In the genomic region with DNA sequence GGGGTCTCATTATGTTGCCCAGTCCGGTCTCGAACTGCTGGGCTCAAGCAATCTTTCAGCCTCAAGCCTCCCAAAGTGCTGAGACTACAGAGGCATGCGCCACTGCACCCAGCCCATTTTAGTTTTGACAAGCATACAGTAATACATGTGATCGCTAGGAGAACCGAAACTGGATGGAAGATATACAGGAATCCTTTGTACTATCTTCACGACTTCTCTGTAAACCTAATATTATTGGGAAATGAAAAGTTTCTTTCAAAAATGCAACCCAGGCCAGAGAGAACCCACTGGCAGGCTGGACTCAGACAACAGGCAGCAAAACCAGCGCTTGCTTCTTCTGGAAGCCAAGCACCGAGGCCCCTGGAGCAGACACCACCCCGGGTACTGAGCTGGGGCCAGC, we compare ENCODE assay signal across 24 cellular contexts. TPM values are rescaled to one million over a fixed set of nuclear protein-coding genes. Genes with fewer than 3 reads are reported as not detected.
DNase-seq lines count a peak whose midpoint lies in the region; ATAC-seq and TF ChIP-seq lines count a peak whose summit lies in the region.
"Had no signal": no experiment of that assay in that cellular context is flagged by ENCODE, and none has a peak within 500 bp of the region (broad histone marks: within the 10 kb centered on the region; RNA-seq: fewer than 3 reads in every experiment).

No MANE protein-coding gene starts in this region.

- no peaks in the 10 kb centered on the region for H3K27me3 ChIP-seq in upper lobe of left lung
- H3K27me3 ChIP-seq: uterus had no signal

- no peak overlapping the region for H3K4me3 ChIP-seq in upper lobe of left lung
- H3K4me3 ChIP-seq: coronary artery, GM23248, prostate gland, smooth muscle cell, uterus had no signal

- no peak for TF ChIP-seq EP300 in upper lobe of left lung (IDR thresholded peaks at IDR 0.05)

- peak overlapping the region; percentile 94 for H3K27ac Mint-ChIP-seq in activated T-cell treated with anti-CD3 and anti-CD28 coated beads, Interleukin-2, amount 50 U/mL, for 24 hours
- peak overlapping the region; percentile 68 for H3K27ac Mint-ChIP-seq in T-helper 17 cell
- H3K27ac Mint-ChIP-seq in chondrocyte (ENCODE audit: unreplicated experiment) = no peak overlapping the region
- H3K27ac Mint-ChIP-seq in stimulated activated memory B cell treated with anti-CD40 and anti-IgM and Interleukin-4, amounts not matched to agents 10 μg/mL and 1 μg/mL and 100 μg/mL, for 72 hours = peak overlapping the region; percentile 83
- H3K27ac Mint-ChIP-seq: endodermal cell had no signal

- H3K9me3 ChIP-seq in T-helper 17 cell (ENCODE audit: control insufficient read depth, low read length, poor library complexity, severe bottlenecking) (no peaks in the 10 kb centered on the region), upper lobe of left lung (no peaks in the 10 kb centered on the region)
- H3K9me3 ChIP-seq: prostate gland, uterus had no signal

- peaks cover 61% of the 10 kb centered on the region for H3K4me1 Mint-ChIP-seq in activated T-cell treated with anti-CD3 and anti-CD28 coated beads, Interleukin-2, amount 50 U/mL, for 24 hours (ENCODE audit: low read depth)
- H3K4me1 Mint-ChIP-seq in T-helper 17 cell (peaks cover 19% of the 10 kb centered on the region), chondrocyte (ENCODE audit: low read depth) (peaks cover 23% of the 10 kb centered on the region)
- peaks cover 36% of the 10 kb centered on the region for H3K4me1 Mint-ChIP-seq in stimulated activated memory B cell treated with anti-CD40 and anti-IgM and Interleukin-4, amounts not matched to agents 10 μg/mL and 1 μg/mL and 100 μg/mL, for 72 hours
- H3K4me1 Mint-ChIP-seq: endodermal cell had no signal

- 93 to 95% methylated on average over 9 of the region's 9 CpGs for WGBS in upper lobe of left lung, 2 donors

- no peaks in the 10 kb centered on the region for H3K4me1 ChIP-seq in upper lobe of left lung
- H3K4me1 ChIP-seq: prostate gland, uterus had no signal

- H3K27me3 Mint-ChIP-seq in activated T-cell treated with anti-CD3 and anti-CD28 coated beads, Interleukin-2, amount 50 U/mL, for 24 hours = no peaks in the 10 kb centered on the region
- H3K27me3 Mint-ChIP-seq in T-helper 17 cell = no peaks in the 10 kb centered on the region
- no peaks in the 10 kb centered on the region for H3K27me3 Mint-ChIP-seq in chondrocyte (ENCODE audit: low read depth)
- H3K27me3 Mint-ChIP-seq in stimulated activated memory B cell treated with anti-CD40 and anti-IgM and Interleukin-4, amounts not matched to agents 10 μg/mL and 1 μg/mL and 100 μg/mL, for 72 hours = no peaks in the 10 kb centered on the region

- no peak for TF ChIP-seq CTCF in chondrocyte (IDR thresholded peaks at IDR 0.05)
- no peak for TF ChIP-seq CTCF in upper lobe of left lung (IDR thresholded peaks at IDR 0.05)

- H3K36me3 Mint-ChIP-seq in activated T-cell treated with anti-CD3 and anti-CD28 coated beads, Interleukin-2, amount 50 U/mL, for 24 hours (ENCODE audit: low read depth) = peaks cover 92% of the 10 kb centered on the region
- H3K36me3 Mint-ChIP-seq in T-helper 17 cell (ENCODE audit: low read depth) (no peaks in the 10 kb centered on the region), chondrocyte (ENCODE audit: low read depth) (peaks cover 7% of the 10 kb centered on the region)
- peaks cover 26% of the 10 kb centered on the region for H3K36me3 Mint-ChIP-seq in stimulated activated memory B cell treated with anti-CD40 and anti-IgM and Interleukin-4, amounts not matched to agents 10 μg/mL and 1 μg/mL and 100 μg/mL, for 72 hours

- no peaks in the 10 kb centered on the region for H3K9me3 Mint-ChIP-seq in activated T-cell treated with anti-CD3 and anti-CD28 coated beads, Interleukin-2, amount 50 U/mL, for 24 hours
- no peaks in the 10 kb centered on the region for H3K9me3 Mint-ChIP-seq in chondrocyte (ENCODE audit: low read depth)
- H3K9me3 Mint-ChIP-seq in stimulated activated memory B cell treated with anti-CD40 and anti-IgM and Interleukin-4, amounts not matched to agents 10 μg/mL and 1 μg/mL and 100 μg/mL, for 72 hours = no peaks in the 10 kb centered on the region
- H3K9me3 Mint-ChIP-seq: endodermal cell had no signal

- peaks cover 9 to 61% (median 42%) of the 10 kb centered on the region in 4 donors for H3K36me3 ChIP-seq in upper lobe of left lung
- H3K36me3 ChIP-seq: prostate gland, uterus had no signal

- no peak overlapping the region for H3K4me3 Mint-ChIP-seq in activated T-cell treated with anti-CD3 and anti-CD28 coated beads, Interleukin-2, amount 50 U/mL, for 24 hours
- no peak overlapping the region for H3K4me3 Mint-ChIP-seq in T-helper 17 cell
- H3K4me3 Mint-ChIP-seq in chondrocyte (ENCODE audit: unreplicated experiment) = no peak overlapping the region
- H3K4me3 Mint-ChIP-seq in stimulated activated memory B cell treated with anti-CD40 and anti-IgM and Interleukin-4, amounts not matched to agents 10 μg/mL and 1 μg/mL and 100 μg/mL, for 72 hours = no peak overlapping the region
- H3K4me3 Mint-ChIP-seq: endodermal cell had no signal

- no peak for ATAC-seq in T-helper 17 cell
- ATAC-seq in stimulated activated memory B cell treated with anti-CD40 and anti-IgM and Interleukin-4, amounts not matched to agents 10 μg/mL and 1 μg/mL and 100 μg/mL, for 72 hours = no peak
- ATAC-seq in upper lobe of left lung (ENCODE audit: low FRiP score in 2 of 2) = no peak
- ATAC-seq: left colon, Panc1 had no signal

- H3K27ac ChIP-seq in upper lobe of left lung = no peak overlapping the region
- H3K27ac ChIP-seq: coronary artery, GM23248, prostate gland, uterus had no signal

- TF ChIP-seq POLR2A in upper lobe of left lung (IDR thresholded peaks at IDR 0.05) = no peak

- DNase-seq in activated T-cell treated with anti-CD3 and anti-CD28 coated beads, Interleukin-2, amount 50 U/mL, for 24 hours = no peak
- no peak for DNase-seq in activated T-cell treated with anti-CD3 and anti-CD28 coated beads, Interleukin-2, amount 50 U/mL, for 48 hours
- DNase-seq in T-helper 17 cell (no peak), chondrocyte (ENCODE audit: low spot score) (peak; percentile 64), T-helper 9 cell (no peak), upper lobe of left lung (no peak), NCI-H2171 treated with DMSO at 0.1 percent for 48 hours (lab: John Stamatoyannopoulos, UW) (no peak)
- DNase-seq: ACHN; activated CD4-positive, CD25-positive, alpha-beta regulatory T cell; activated CD8-positive, alpha-beta memory T cell treated with anti-CD3 and anti-CD28 coated beads, Interleukin-2, amount 50 U/mL, for 4 hours; DMS53; endodermal cell; GM23248; left colon; NCI-H1092 treated with DMSO at 0.1 percent for 48 hours; NCI-H2081 treated with DMSO at 0.1 percent for 48 hours; NK-92 treated with Interleukin-12 subunit alpha and Interleukin-12 subunit beta, amount 100 ng/mL, for 24 hours; stimulated activated CD4-positive, alpha-beta T cell treated with anti-CD3 and anti-CD28 coated beads, Interleukin-4, amount 100 ng/mL, for 1 hour; uterus had no signal

RNA-seq across cellular contexts. Expression of a gene that starts 9.4 kb away (rescaled TPM):
- total RNA-seq in T-helper 17 cell (10 to 100 TPM; 16.6 to 18.6 TPM), chondrocyte (43.7 to 46.9 TPM (median 46.4 TPM) in 3 replicates), upper lobe of left lung (10 to 100 TPM; 11.4 to 30.4 (median 21.4) TPM)

RNA-seq across cellular contexts. Expression of a gene that starts 40.4 kb away (rescaled TPM):
- 10 to 100 TPM; 13.5 to 20.7 TPM for total RNA-seq in T-helper 17 cell
- 10.1 to 29.4 TPM (median 28.6 TPM) in 3 replicates for total RNA-seq in chondrocyte
- total RNA-seq in upper lobe of left lung = 10 to 100 TPM; 10.6 to 21.0 (median 14.2) TPM
